8 cellular contexts compared by ENCODE assay signal in the genomic region with DNA sequence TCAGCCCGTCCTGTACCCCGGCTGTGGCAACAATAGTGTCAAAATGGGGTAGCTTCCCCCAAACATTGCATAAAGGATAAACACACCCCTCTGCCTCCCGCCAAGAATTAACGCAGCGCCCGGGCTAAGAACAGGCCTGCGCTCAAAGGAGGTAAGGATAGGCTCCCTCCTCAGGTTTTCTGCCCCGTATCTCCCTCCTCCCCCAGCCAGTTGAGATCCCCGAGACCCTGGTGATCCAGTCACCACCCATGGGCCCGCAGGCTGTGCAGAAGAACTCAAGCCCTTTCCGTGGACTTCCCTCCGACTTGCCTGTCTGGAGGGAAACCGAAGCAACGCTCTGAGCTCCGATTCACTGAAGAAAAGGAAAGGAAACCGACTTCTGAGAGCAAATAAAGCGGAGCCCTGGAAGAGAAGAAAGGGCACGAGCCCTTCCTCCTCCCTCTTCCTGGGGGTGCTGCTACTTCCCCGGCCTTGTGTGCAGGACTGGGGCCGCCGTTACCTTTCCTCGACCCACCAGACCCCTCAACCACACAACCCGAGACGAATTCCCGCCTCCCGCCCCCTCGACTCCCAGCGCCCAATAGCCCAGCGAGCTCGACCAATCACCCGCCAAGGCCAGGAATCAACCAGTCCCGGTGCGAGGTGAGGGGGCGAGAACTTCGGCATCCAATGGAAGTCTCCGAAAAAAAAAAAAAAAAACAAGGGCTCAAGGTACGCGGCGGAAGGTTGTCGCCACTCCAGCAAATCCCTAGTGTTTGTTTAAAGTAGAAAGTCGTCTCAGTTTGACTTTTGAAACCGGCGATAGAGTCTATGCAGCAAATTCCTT. TPM values are rescaled to one million over a fixed set of nuclear protein-coding genes. Genes with fewer than 3 reads are reported as not detected.
DNase-seq lines count a peak whose midpoint lies in the region; ATAC-seq, FAIRE-seq and TF ChIP-seq lines count a peak whose summit lies in the region.

Gene BRIP1 (minus strand): TSS at position 554 of the 826 bp plus-strand sequence. CDS start 1,989 bp downstream, outside the sequence.

- no peak for TF ChIP-seq CTCF in kidney (IDR thresholded peaks at IDR 0.05; ENCODE audit: borderline replicate concordance, extremely low read depth, insufficient read depth)

- FAIRE-seq in kidney (lab: Jason Lieb, UNC) = peak; percentile 91

- TF ChIP-seq POLR2A in GM19099 (IDR thresholded peaks at IDR 0.05; ENCODE audit: extremely low read depth, insufficient read length, low read depth) = peak; percentile 76

- DNase-seq in AG20443 (ENCODE audit: low spot score) (peak; percentile 97), NCI-H446 treated with DMSO at 0.1 percent for 48 hours (lab: John Stamatoyannopoulos, UW) (peak; percentile 85), cerebellar cortex (ENCODE audit: low spot score) (peak; percentile 95), kidney (peak; percentile 96)
- peak; percentile 82 for DNase-seq in activated CD4-positive, CD25-positive, alpha-beta regulatory T cell treated with anti-CD3 and anti-CD28 coated beads, Interleukin-2, amount 50 U/mL, for 16 hours (ENCODE audit: low read depth, low spot score)
- DNase-seq in stimulated activated CD4-positive, alpha-beta T cell treated with anti-CD3 and anti-CD28 coated beads, Interleukin-15, amount 100 ng/mL, for 24 hours = peak; percentile 94

- peak within 1 kb of the TSS; percentile 77 to 80 for H3K4me3 ChIP-seq in kidney (ENCODE audit: low read length in 2 of 2)

- intact Hi-C loops in kidney (cut with DNase I) = no loop called here

- H3K27ac ChIP-seq in kidney (ENCODE audit: low read depth in 2 of 2, low read length in 2 of 2) = peak within 1 kb of the TSS; percentile 30 to 84

- peak within 1 kb of the TSS; percentile 56 to 74 for H3K9ac ChIP-seq in kidney (ENCODE audit: low read length in 2 of 2)

- H3K9me3 ChIP-seq in kidney (ENCODE audit: control insufficient read depth in 1 of 2, low read length in 2 of 2) = no peaks in the 10 kb centered on the region

- peaks cover 0 to 2% of the 10 kb centered on the region in 2 donors for H3K36me3 ChIP-seq in kidney (ENCODE audit: control insufficient read depth in 1 of 2, insufficient read depth in 2 of 2, low read length in 2 of 2)

- H3K4me1 ChIP-seq in kidney (ENCODE audit: control insufficient read depth in 1 of 2, insufficient read depth in 1 of 2, low read depth in 1 of 2, low read length in 2 of 2) = peaks cover 0 to 4% of the 10 kb centered on the region in 2 donors

- peak; percentile 75 for ATAC-seq in HG03378 (IDR thresholded peaks at IDR 0.05; ENCODE audit: unreplicated experiment)

RNA-seq across cellular contexts. Expression of gene BRIP1, which starts in this region (rescaled TPM):
- total RNA-seq in kidney = 0.54 TPM
- not detected for polyA plus RNA-seq in kidney (ENCODE audit: insufficient read depth, low read depth, low replicate concordance)

Comparison
In these comparisons a context has a peak if more than half of its experiments do, and no peak if none do; other contexts are left out.
1. Peak in every context shown above with its lines: DNase-seq, ATAC-seq, H3K4me3 ChIP-seq and H3K27ac ChIP-seq.
2. Peak in DNase-seq, H3K4me3 ChIP-seq, H3K27ac ChIP-seq and H3K9ac ChIP-seq in kidney; RNA of the gene not detected or under 1 TPM.